8 cellular contexts compared by ENCODE assay signal in genomic region chr13:67134322-67135129, GRCh38.
DNase-seq lines count a peak whose midpoint lies in the region; ATAC-seq and TF ChIP-seq lines count a peak whose summit lies in the region.

No MANE protein-coding gene starts in this region.

- H3K27ac ChIP-seq in mesodermal cell (ENCODE audit: low read depth, low read length, severe bottlenecking) (peak overlapping the region; percentile 50), suprapubic skin (no peak overlapping the region)

- H3K9me3 ChIP-seq in mesodermal cell (ENCODE audit: control insufficient read depth, low read length) (no peaks in the 10 kb centered on the region), suprapubic skin (no peaks in the 10 kb centered on the region)

- ATAC-seq in HG03159 (IDR thresholded peaks at IDR 0.05; ENCODE audit: unreplicated experiment) (peak; percentile 51), left colon (no peak), GM21529 (IDR thresholded peaks at IDR 0.05; ENCODE audit: unreplicated experiment) (no peak), GM18502 (IDR thresholded peaks at IDR 0.05; ENCODE audit: poor library complexity, unreplicated experiment) (no peak)

- H3K36me3 ChIP-seq in mesodermal cell (ENCODE audit: control insufficient read depth, insufficient read depth, low read length) (no peaks in the 10 kb centered on the region), suprapubic skin (no peaks in the 10 kb centered on the region)

- intact Hi-C loops in left colon (cut with DNase I, micrococcal nuclease) = no loop called here

- no peak for TF ChIP-seq POLR2A in suprapubic skin (IDR thresholded peaks at IDR 0.05)

- H3K4me3 ChIP-seq in AG10803 (ENCODE audit: low read length) (peak overlapping the region; percentile 36), astrocyte of the spinal cord (ENCODE audit: low read depth, low read length) (peak overlapping the region; percentile 26), mesodermal cell (ENCODE audit: extremely low read depth, insufficient read depth, low read length, poor library complexity, severe bottlenecking) (no peak overlapping the region), suprapubic skin (no peak overlapping the region)

- no peaks in the 10 kb centered on the region for H3K27me3 ChIP-seq in suprapubic skin

- in situ Hi-C loops in astrocyte of the spinal cord (cut with HindIII; ENCODE audit: low sequenced_read_pairs) = no loop called here

- H3K4me1 ChIP-seq in mesodermal cell (ENCODE audit: control insufficient read depth, insufficient read depth, low read length, poor library complexity, severe bottlenecking) (peaks cover 5% of the 10 kb centered on the region), suprapubic skin (no peaks in the 10 kb centered on the region)

- TF ChIP-seq CTCF in AG10803 (conservative IDR thresholded peaks at IDR 0.05; ENCODE audit: low read length) (no peak), astrocyte of the spinal cord (IDR thresholded peaks at IDR 0.05; ENCODE audit: low read depth, low read length) (no peak), suprapubic skin (IDR thresholded peaks at IDR 0.05) (no peak)

- no peak for TF ChIP-seq EP300 in suprapubic skin (IDR thresholded peaks at IDR 0.05)

- no peak for DNase-seq in AG10803 (ENCODE audit: low read depth)
- DNase-seq in astrocyte of the spinal cord (ENCODE audit: low read depth, low spot score) = peak; percentile 58
- DNase-seq in left colon = no peak
- no peak for DNase-seq in suprapubic skin (ENCODE audit: low spot score in 2 of 2)

- 76 to 92% methylated on average over 1 to 2 of the region's 7 CpGs for WGBS in mesodermal cell (ENCODE audit: insufficient coverage in 2 of 2), 2 experiments
- 18% methylated on average over 7 of the region's 7 CpGs for WGBS in suprapubic skin

Comparison
In these comparisons a context has a peak if more than half of its experiments do, and no peak if none do; other contexts are left out.
1. H3K4me3 ChIP-seq: peak in AG10803 (single experiment) and astrocyte of the spinal cord (single experiment); none in mesodermal cell (single experiment) and suprapubic skin (single experiment).